1 cellular context compared by ENCODE assay signal in the genomic region with DNA sequence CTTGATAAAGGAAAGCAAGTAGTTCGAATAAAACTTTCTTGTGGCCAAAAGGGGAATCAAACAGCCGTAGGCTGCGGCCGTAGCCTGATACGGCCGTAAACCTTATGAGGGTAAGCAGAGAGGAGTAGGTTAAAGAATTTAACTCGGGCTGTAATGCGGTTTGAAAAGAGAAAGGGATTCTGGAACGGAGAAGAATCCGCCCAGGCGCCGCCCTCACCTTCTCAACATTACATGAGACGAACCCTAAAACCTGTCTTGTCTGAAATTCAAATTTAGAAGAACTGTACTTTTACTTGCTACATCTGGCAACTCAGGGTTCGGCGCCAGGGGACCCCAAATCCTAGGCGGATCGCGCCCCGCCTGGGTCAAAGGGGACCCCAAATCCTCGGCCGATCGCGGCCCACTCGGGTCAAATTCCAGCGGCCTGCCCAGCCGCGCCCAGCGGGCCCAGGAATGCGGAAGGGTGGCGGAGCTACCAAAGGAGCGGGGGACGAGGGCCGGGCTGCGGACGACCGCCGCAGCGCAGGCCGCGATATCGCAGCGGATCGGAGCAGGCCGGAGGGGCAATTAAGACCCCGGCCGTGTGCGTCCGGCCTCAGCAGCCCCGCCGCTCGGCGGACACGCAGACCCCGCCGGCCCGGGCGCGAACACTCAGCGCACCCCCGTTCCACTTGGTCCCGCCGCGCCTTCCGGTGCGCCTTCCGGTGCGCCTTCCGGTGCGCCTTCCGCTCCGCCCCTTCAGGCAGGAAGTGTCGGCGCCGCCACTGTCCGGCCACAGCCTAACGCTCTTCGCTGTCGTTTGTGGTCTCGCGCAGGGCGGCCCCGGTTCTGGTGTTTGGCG.
TF ChIP-seq lines count a peak whose summit lies in the region.

TSS of gene MYL12B (plus strand) at position 741 of the 841 bp plus-strand sequence. CDS start 10,766 bp downstream, outside the sequence.

TF ChIP-seq in HEK293, 187 proteins besides CTCF, POLR2A, EP300 and RAD21 (continued from another document and continues in another):
- TF ChIP-seq, protein P1, sequence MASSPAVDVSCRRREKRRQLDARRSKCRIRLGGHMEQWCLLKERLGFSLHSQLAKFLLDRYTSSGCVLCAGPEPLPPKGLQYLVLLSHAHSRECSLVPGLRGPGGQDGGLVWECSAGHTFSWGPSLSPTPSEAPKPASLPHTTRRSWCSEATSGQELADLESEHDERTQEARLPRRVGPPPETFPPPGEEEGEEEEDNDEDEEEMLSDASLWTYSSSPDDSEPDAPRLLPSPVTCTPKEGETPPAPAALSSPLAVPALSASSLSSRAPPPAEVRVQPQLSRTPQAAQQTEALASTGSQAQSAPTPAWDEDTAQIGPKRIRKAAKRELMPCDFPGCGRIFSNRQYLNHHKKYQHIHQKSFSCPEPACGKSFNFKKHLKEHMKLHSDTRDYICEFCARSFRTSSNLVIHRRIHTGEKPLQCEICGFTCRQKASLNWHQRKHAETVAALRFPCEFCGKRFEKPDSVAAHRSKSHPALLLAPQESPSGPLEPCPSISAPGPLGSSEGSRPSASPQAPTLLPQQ (tag by site-specific recombination; IDR thresholded peaks at IDR 0.05): peak; percentile 84
- TF ChIP-seq ZNF518A (tag by site-specific recombination; conservative IDR thresholded peaks at IDR 0.05; ENCODE audit: low read depth): no peak; the same call in 1 of the 2 replicates
- no peak for TF ChIP-seq HOXC10 (CRISPR knock-in tag; IDR thresholded peaks at IDR 0.05)
- TF ChIP-seq, protein P2, sequence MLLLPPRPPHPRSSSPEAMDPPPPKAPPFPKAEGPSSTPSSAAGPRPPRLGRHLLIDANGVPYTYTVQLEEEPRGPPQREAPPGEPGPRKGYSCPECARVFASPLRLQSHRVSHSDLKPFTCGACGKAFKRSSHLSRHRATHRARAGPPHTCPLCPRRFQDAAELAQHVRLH (tag by site-specific recombination; IDR thresholded peaks at IDR 0.05): peak; percentile 98
- no peak for TF ChIP-seq ZNF138 (tag by site-specific recombination; IDR thresholded peaks at IDR 0.05; ENCODE audit: borderline replicate concordance)
- TF ChIP-seq SCRT1 (tag by site-specific recombination; IDR thresholded peaks at IDR 0.05; ENCODE audit: borderline replicate concordance): no peak
- no peak for TF ChIP-seq ZNF112 (tag by site-specific recombination; IDR thresholded peaks at IDR 0.05)
- TF ChIP-seq ZNF549 (tag by site-specific recombination; IDR thresholded peaks at IDR 0.05): no peak
- TF ChIP-seq ZNF629 (tag by site-specific recombination; IDR thresholded peaks at IDR 0.05): peak; percentile 52; the same call in 1 of the 2 replicates
- no peak for TF ChIP-seq ZNF555 (tag by site-specific recombination; conservative IDR thresholded peaks at IDR 0.05)
- no peak; the same call in 1 of the 2 replicates for TF ChIP-seq ZNF391 (tag by site-specific recombination; IDR thresholded peaks at IDR 0.05; ENCODE audit: borderline replicate concordance, low read depth)
- TF ChIP-seq ZNF600 (tag by site-specific recombination; IDR thresholded peaks at IDR 0.05): no peak
- TF ChIP-seq ZNF473 (tag by site-specific recombination; IDR thresholded peaks at IDR 0.05): no peak
- no peak for TF ChIP-seq ZNF626 (tag by site-specific recombination; IDR thresholded peaks at IDR 0.05)
- TF ChIP-seq, protein P3, sequence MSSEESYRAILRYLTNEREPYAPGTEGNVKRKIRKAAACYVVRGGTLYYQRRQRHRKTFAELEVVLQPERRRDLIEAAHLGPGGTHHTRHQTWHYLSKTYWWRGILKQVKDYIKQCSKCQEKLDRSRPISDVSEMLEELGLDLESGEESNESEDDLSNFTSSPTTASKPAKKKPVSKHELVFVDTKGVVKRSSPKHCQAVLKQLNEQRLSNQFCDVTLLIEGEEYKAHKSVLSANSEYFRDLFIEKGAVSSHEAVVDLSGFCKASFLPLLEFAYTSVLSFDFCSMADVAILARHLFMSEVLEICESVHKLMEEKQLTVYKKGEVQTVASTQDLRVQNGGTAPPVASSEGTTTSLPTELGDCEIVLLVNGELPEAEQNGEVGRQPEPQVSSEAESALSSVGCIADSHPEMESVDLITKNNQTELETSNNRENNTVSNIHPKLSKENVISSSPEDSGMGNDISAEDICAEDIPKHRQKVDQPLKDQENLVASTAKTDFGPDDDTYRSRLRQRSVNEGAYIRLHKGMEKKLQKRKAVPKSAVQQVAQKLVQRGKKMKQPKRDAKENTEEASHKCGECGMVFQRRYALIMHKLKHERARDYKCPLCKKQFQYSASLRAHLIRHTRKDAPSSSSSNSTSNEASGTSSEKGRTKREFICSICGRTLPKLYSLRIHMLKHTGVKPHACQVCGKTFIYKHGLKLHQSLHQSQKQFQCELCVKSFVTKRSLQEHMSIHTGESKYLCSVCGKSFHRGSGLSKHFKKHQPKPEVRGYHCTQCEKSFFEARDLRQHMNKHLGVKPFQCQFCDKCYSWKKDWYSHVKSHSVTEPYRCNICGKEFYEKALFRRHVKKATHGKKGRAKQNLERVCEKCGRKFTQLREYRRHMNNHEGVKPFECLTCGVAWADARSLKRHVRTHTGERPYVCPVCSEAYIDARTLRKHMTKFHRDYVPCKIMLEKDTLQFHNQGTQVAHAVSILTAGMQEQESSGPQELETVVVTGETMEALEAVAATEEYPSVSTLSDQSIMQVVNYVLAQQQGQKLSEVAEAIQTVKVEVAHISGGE (tag by site-specific recombination; conservative IDR thresholded peaks at IDR 0.05; ENCODE audit: low read depth): peak; percentile 96
- TF ChIP-seq ZSCAN5A (tag by site-specific recombination; IDR thresholded peaks at IDR 0.05): no peak
- TF ChIP-seq ZNF114 (tag by site-specific recombination; IDR thresholded peaks at IDR 0.05): no peak
- no peak for TF ChIP-seq MZF1 (tag by site-specific recombination; IDR thresholded peaks at IDR 0.05; ENCODE audit: borderline replicate concordance)
- no peak for TF ChIP-seq ZNF433 (tag by site-specific recombination; IDR thresholded peaks at IDR 0.05; ENCODE audit: low read depth)
- no peak for TF ChIP-seq ZNF266 (tag by site-specific recombination; IDR thresholded peaks at IDR 0.05; ENCODE audit: low read depth)
- peak; percentile 54; the same call in 1 of the 2 replicates for TF ChIP-seq IKZF3 (tag by site-specific recombination; IDR thresholded peaks at IDR 0.05)
- TF ChIP-seq ZNF561 (tag by site-specific recombination; IDR thresholded peaks at IDR 0.05; ENCODE audit: borderline replicate concordance): peak; percentile 25; the same call in 1 of the 2 replicates
- TF ChIP-seq ZNF837 (tag by site-specific recombination; IDR thresholded peaks at IDR 0.05): no peak
- TF ChIP-seq, protein P4, sequence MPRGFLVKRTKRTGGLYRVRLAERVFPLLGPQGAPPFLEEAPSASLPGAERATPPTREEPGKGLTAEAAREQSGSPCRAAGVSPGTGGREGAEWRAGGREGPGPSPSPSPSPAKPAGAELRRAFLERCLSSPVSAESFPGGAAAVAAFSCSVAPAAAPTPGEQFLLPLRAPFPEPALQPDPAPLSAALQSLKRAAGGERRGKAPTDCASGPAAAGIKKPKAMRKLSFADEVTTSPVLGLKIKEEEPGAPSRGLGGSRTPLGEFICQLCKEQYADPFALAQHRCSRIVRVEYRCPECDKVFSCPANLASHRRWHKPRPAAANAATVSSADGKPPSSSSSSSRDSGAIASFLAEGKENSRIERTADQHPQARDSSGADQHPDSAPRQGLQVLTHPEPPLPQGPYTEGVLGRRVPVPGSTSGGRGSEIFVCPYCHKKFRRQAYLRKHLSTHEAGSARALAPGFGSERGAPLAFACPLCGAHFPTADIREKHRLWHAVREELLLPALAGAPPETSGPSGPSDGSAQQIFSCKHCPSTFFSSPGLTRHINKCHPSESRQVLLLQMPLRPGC (tag by site-specific recombination; IDR thresholded peaks at IDR 0.05): peak; percentile 98
- TF ChIP-seq ZNF211 (tag by site-specific recombination; IDR thresholded peaks at IDR 0.05; ENCODE audit: low read depth): no peak
- TF ChIP-seq ZBTB20 (tag by site-specific recombination; IDR thresholded peaks at IDR 0.05): peak; percentile 88
- no peak for TF ChIP-seq ZFP3 (tag by site-specific recombination; IDR thresholded peaks at IDR 0.05; ENCODE audit: low read depth)
- no peak; the same call in 1 of the 2 replicates for TF ChIP-seq OSR2 (tag by site-specific recombination; IDR thresholded peaks at IDR 0.05)
- TF ChIP-seq ZNF530 (tag by site-specific recombination; IDR thresholded peaks at IDR 0.05; ENCODE audit: low read depth): no peak
- TF ChIP-seq, protein P5, sequence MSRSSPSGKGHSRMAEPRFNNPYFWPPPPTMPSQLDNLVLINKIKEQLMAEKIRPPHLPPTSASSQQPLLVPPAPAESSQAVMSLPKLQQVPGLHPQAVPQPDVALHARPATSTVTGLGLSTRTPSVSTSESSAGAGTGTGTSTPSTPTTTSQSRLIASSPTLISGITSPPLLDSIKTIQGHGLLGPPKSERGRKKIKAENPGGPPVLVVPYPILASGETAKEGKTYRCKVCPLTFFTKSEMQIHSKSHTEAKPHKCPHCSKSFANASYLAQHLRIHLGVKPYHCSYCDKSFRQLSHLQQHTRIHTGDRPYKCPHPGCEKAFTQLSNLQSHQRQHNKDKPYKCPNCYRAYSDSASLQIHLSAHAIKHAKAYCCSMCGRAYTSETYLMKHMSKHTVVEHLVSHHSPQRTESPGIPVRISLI (tag by site-specific recombination; IDR thresholded peaks at IDR 0.05): no peak
- TF ChIP-seq, protein P6, sequence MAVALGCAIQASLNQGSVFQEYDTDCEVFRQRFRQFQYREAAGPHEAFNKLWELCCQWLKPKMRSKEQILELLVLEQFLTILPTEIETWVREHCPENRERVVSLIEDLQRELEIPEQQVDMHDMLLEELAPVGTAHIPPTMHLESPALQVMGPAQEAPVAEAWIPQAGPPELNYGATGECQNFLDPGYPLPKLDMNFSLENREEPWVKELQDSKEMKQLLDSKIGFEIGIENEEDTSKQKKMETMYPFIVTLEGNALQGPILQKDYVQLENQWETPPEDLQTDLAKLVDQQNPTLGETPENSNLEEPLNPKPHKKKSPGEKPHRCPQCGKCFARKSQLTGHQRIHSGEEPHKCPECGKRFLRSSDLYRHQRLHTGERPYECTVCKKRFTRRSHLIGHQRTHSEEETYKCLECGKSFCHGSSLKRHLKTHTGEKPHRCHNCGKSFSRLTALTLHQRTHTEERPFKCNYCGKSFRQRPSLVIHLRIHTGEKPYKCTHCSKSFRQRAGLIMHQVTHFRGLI (tag by site-specific recombination; IDR thresholded peaks at IDR 0.05): peak; percentile 93
- TF ChIP-seq FEZF1 (tag by site-specific recombination; IDR thresholded peaks at IDR 0.05): peak; percentile 34; the same call in 1 of the 2 replicates
- no peak for TF ChIP-seq ZNF639 (tag by site-specific recombination; IDR thresholded peaks at IDR 0.05)
- no peak for TF ChIP-seq WT1 (tag by site-specific recombination; IDR thresholded peaks at IDR 0.05)
